Comparison of ENCODE assay signal across 1 cellular context in the genomic region with DNA sequence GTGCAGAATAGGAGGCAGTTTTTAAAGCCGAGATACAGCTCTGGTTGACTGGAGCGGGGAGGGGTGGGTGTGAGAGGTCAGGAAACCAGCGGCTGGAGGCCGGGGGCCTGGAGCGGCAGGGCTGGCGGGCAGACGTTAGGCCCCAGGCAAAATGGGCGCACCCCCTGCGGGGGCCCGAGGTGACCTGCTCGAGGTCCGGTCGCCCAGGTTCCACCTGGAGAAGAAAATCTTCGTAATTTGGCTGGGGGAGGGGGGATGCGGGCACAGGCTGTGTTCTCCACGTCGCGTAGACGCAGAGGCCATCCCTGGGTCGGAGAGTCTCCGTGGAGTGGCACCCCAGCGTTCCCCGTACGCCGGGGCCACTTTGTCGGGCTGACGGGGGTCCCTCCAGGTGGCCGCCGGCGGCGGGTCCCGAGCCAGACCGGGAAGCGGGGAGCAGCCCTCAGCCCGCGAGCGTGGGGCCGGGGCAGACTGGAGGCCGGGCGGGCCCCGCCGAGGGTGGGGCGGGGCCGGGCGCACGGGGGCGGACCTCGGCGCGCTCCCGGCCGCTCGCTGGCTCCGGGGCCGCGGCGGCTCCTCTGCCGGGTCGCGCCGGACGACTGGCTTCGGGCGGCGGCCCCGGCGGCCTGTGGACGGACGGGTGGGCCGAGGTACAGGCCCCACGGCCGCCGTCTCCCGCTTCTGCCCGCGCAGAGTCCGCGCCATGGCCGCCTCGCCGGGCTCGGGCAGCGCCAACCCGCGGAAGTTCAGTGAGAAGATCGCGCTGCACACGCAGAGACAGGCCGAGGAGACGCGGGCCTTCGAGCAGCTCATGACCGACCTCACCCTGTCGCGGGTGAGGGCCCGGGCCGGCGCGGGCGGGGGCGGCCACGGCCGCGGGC.
TF ChIP-seq lines count a peak whose summit lies in the region.

A gene with protein sequence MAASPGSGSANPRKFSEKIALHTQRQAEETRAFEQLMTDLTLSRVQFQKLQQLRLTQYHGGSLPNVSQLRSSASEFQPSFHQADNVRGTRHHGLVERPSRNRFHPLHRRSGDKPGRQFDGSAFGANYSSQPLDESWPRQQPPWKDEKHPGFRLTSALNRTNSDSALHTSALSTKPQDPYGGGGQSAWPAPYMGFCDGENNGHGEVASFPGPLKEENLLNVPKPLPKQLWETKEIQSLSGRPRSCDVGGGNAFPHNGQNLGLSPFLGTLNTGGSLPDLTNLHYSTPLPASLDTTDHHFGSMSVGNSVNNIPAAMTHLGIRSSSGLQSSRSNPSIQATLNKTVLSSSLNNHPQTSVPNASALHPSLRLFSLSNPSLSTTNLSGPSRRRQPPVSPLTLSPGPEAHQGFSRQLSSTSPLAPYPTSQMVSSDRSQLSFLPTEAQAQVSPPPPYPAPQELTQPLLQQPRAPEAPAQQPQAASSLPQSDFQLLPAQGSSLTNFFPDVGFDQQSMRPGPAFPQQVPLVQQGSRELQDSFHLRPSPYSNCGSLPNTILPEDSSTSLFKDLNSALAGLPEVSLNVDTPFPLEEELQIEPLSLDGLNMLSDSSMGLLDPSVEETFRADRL (plus strand): TSS at position 555 of the 881 bp plus-strand sequence. CDS start 149 bp downstream, at position 704.

TF ChIP-seq in SK-N-SH, 30 proteins besides CTCF, POLR2A, EP300 and RAD21 (continued from another document):
- TF ChIP-seq, protein P1, sequence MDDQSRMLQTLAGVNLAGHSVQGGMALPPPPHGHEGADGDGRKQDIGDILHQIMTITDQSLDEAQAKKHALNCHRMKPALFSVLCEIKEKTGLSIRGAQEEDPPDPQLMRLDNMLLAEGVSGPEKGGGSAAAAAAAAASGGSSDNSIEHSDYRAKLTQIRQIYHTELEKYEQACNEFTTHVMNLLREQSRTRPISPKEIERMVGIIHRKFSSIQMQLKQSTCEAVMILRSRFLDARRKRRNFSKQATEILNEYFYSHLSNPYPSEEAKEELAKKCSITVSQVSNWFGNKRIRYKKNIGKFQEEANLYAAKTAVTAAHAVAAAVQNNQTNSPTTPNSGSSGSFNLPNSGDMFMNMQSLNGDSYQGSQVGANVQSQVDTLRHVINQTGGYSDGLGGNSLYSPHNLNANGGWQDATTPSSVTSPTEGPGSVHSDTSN (IDR thresholded peaks at IDR 0.05): no peak
- no peak for TF ChIP-seq FOSL2 (IDR thresholded peaks at IDR 0.05; ENCODE audit: borderline replicate concordance, low read depth)
- TF ChIP-seq TCF12 (IDR thresholded peaks at IDR 0.05): no peak
TF ChIP-seq in SK-N-SH: peak in this region for 2.
